1 cellular context compared by ENCODE assay signal in the genomic region with DNA sequence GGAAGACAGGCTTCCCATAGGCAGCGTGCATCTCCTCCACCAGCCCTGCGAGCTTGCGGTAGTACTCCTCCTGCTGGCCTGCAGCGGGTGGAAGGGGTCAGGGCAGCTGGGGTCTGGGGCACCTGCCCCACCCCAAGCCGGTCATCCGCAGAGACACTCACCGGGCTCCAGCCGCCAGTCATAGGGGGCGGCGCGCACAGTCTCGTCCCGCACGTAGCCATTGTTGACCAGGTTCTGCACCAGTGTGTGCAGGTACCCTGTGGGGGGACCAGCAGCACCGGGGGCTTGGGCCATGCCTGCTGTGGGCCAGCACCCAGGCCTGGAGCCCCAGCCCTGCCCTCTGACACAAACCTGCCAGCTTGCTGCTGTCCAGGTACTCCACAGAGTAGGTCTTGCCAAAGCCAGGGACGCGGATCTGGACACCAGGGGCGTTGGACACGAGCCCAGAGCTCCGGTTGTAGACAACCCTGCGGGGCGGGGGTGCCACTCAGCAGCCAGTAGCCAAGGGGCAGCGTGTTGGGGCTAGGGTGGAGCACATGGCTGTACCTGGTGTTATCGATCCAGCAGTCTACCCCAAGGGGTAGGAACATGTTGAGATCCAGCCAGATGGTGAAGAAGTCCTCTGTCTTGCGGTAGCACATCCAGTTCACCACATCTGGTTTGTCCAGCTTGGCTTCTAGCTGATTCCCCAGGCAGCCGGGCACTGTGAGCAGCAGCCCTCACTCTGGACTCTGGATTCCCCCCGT.
TF ChIP-seq lines count a peak whose summit lies in the region.

No MANE protein-coding gene starts in this region.

TF ChIP-seq in HepG2, 621 proteins besides CTCF, POLR2A, EP300 and RAD21 (continued from another document and continues in another):
- TF ChIP-seq TFDP1 (CRISPR knock-in tag; IDR thresholded peaks at IDR 0.05; ENCODE audit: borderline replicate concordance) = peak; percentile 58; the same call in 1 of the 2 replicates
- TF ChIP-seq XRCC5 (optimal IDR thresholded peaks at IDR 0.05; ENCODE audit: low read length) = no peak
- TF ChIP-seq ZNF607 (CRISPR knock-in tag; IDR thresholded peaks at IDR 0.05; ENCODE audit: borderline replicate concordance) = 0 out of 2 replicates have a peak, but pooled peaks have one; percentile 37
- TF ChIP-seq ZNF614 (CRISPR knock-in tag; IDR thresholded peaks at IDR 0.05; ENCODE audit: borderline replicate concordance) = peak; percentile 15; the same call in 1 of the 2 replicates
- TF ChIP-seq HNRNPH1 (optimal IDR thresholded peaks at IDR 0.05; ENCODE audit: low read depth, low read length) = peak; percentile 48
- no peak for TF ChIP-seq TBL1XR1 (IDR thresholded peaks at IDR 0.05; ENCODE audit: borderline replicate concordance, low read length, partially characterized antibody)
- TF ChIP-seq, protein P1, sequence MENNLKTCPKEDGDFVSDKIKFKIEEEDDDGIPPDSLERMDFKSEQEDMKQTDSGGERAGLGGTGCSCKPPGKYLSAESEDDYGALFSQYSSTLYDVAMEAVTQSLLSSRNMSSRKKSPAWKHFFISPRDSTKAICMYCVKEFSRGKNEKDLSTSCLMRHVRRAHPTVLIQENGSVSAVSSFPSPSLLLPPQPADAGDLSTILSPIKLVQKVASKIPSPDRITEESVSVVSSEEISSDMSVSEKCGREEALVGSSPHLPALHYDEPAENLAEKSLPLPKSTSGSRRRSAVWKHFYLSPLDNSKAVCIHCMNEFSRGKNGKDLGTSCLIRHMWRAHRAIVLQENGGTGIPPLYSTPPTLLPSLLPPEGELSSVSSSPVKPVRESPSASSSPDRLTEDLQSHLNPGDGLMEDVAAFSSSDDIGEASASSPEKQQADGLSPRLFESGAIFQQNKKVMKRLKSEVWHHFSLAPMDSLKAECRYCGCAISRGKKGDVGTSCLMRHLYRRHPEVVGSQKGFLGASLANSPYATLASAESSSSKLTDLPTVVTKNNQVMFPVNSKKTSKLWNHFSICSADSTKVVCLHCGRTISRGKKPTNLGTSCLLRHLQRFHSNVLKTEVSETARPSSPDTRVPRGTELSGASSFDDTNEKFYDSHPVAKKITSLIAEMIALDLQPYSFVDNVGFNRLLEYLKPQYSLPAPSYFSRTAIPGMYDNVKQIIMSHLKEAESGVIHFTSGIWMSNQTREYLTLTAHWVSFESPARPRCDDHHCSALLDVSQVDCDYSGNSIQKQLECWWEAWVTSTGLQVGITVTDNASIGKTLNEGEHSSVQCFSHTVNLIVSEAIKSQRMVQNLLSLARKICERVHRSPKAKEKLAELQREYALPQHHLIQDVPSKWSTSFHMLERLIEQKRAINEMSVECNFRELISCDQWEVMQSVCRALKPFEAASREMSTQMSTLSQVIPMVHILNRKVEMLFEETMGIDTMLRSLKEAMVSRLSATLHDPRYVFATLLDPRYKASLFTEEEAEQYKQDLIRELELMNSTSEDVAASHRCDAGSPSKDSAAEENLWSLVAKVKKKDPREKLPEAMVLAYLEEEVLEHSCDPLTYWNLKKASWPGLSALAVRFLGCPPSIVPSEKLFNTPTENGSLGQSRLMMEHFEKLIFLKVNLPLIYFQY (CRISPR knock-in tag; IDR thresholded peaks at IDR 0.05; ENCODE audit: borderline replicate concordance) = no peak
- TF ChIP-seq ZMYM3 (CRISPR knock-in tag; IDR thresholded peaks at IDR 0.05) = 0 out of 2 replicates have a peak, but pooled peaks have one; percentile 0
- TF ChIP-seq CHD2 (IDR thresholded peaks at IDR 0.05; ENCODE audit: low read depth, low read length) = no peak
- peak; percentile 32; the same call in 1 of the 2 replicates for TF ChIP-seq PHF20 (CRISPR knock-in tag; IDR thresholded peaks at IDR 0.05)
- no peak for TF ChIP-seq TCF7L2 (IDR thresholded peaks at IDR 0.05; ENCODE audit: low read depth, low read length)
- TF ChIP-seq SP140L (CRISPR knock-in tag; IDR thresholded peaks at IDR 0.05; ENCODE audit: borderline replicate concordance) = no peak; the same call in 1 of the 2 replicates
- TF ChIP-seq, protein P2, sequence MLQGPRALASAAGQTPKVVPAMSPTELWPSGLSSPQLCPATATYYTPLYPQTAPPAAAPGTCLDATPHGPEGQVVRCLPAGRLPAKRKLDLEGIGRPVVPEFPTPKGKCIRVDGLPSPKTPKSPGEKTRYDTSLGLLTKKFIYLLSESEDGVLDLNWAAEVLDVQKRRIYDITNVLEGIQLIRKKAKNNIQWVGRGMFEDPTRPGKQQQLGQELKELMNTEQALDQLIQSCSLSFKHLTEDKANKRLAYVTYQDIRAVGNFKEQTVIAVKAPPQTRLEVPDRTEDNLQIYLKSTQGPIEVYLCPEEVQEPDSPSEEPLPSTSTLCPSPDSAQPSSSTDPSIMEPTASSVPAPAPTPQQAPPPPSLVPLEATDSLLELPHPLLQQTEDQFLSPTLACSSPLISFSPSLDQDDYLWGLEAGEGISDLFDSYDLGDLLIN (CRISPR knock-in tag; IDR thresholded peaks at IDR 0.05; ENCODE audit: borderline replicate concordance) = 0 out of 2 replicates have a peak, but pooled peaks have one; percentile 16
- peak; percentile 72; the same call in 1 of the 2 replicates for TF ChIP-seq ZNF280D (CRISPR knock-in tag; IDR thresholded peaks at IDR 0.05)
- TF ChIP-seq, protein P3, sequence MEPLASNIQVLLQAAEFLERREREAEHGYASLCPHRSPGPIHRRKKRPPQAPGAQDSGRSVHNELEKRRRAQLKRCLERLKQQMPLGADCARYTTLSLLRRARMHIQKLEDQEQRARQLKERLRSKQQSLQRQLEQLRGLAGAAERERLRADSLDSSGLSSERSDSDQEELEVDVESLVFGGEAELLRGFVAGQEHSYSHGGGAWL (CRISPR knock-in tag; IDR thresholded peaks at IDR 0.05) = peak; percentile 54
- peak; percentile 29; the same call in 1 of the 2 replicates for TF ChIP-seq BRD4 (CRISPR knock-in tag; IDR thresholded peaks at IDR 0.05)
- TF ChIP-seq GZF1 (CRISPR knock-in tag; IDR thresholded peaks at IDR 0.05) = peak; percentile 65
- TF ChIP-seq, protein P4, sequence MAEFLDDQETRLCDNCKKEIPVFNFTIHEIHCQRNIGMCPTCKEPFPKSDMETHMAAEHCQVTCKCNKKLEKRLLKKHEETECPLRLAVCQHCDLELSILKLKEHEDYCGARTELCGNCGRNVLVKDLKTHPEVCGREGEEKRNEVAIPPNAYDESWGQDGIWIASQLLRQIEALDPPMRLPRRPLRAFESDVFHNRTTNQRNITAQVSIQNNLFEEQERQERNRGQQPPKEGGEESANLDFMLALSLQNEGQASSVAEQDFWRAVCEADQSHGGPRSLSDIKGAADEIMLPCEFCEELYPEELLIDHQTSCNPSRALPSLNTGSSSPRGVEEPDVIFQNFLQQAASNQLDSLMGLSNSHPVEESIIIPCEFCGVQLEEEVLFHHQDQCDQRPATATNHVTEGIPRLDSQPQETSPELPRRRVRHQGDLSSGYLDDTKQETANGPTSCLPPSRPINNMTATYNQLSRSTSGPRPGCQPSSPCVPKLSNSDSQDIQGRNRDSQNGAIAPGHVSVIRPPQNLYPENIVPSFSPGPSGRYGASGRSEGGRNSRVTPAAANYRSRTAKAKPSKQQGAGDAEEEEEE (CRISPR knock-in tag; IDR thresholded peaks at IDR 0.05; ENCODE audit: borderline replicate concordance) = no peak
- no peak for TF ChIP-seq FOXM1 (CRISPR knock-in tag; IDR thresholded peaks at IDR 0.05)
- 0 out of 2 replicates have a peak, but pooled peaks have one; percentile 48 for TF ChIP-seq ZNF678 (CRISPR knock-in tag; IDR thresholded peaks at IDR 0.05)
- no peak for TF ChIP-seq ZNF720 (CRISPR knock-in tag; IDR thresholded peaks at IDR 0.05)
- TF ChIP-seq ZNF432 (CRISPR knock-in tag; IDR thresholded peaks at IDR 0.05; ENCODE audit: borderline replicate concordance) = no peak
- TF ChIP-seq HDAC1 (CRISPR knock-in tag; IDR thresholded peaks at IDR 0.05) = no peak
- TF ChIP-seq ELF3 (CRISPR knock-in tag; IDR thresholded peaks at IDR 0.05) = peak; percentile 8; the same call in 1 of the 2 replicates
- 0 out of 2 replicates have a peak, but pooled peaks have one; percentile 5 for TF ChIP-seq NFYB (CRISPR knock-in tag; IDR thresholded peaks at IDR 0.05)
- peak; percentile 85; the same call in 1 of the 2 replicates for TF ChIP-seq ZBTB42 (CRISPR knock-in tag; IDR thresholded peaks at IDR 0.05)
- TF ChIP-seq ZNF782 (CRISPR knock-in tag; IDR thresholded peaks at IDR 0.05; ENCODE audit: borderline replicate concordance) = peak; percentile 75; the same call in 1 of the 2 replicates
- TF ChIP-seq, protein P5, sequence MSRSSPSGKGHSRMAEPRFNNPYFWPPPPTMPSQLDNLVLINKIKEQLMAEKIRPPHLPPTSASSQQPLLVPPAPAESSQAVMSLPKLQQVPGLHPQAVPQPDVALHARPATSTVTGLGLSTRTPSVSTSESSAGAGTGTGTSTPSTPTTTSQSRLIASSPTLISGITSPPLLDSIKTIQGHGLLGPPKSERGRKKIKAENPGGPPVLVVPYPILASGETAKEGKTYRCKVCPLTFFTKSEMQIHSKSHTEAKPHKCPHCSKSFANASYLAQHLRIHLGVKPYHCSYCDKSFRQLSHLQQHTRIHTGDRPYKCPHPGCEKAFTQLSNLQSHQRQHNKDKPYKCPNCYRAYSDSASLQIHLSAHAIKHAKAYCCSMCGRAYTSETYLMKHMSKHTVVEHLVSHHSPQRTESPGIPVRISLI (CRISPR knock-in tag; IDR thresholded peaks at IDR 0.05; ENCODE audit: borderline replicate concordance) = peak; percentile 50; the same call in 1 of the 2 replicates
- TF ChIP-seq, protein P6, sequence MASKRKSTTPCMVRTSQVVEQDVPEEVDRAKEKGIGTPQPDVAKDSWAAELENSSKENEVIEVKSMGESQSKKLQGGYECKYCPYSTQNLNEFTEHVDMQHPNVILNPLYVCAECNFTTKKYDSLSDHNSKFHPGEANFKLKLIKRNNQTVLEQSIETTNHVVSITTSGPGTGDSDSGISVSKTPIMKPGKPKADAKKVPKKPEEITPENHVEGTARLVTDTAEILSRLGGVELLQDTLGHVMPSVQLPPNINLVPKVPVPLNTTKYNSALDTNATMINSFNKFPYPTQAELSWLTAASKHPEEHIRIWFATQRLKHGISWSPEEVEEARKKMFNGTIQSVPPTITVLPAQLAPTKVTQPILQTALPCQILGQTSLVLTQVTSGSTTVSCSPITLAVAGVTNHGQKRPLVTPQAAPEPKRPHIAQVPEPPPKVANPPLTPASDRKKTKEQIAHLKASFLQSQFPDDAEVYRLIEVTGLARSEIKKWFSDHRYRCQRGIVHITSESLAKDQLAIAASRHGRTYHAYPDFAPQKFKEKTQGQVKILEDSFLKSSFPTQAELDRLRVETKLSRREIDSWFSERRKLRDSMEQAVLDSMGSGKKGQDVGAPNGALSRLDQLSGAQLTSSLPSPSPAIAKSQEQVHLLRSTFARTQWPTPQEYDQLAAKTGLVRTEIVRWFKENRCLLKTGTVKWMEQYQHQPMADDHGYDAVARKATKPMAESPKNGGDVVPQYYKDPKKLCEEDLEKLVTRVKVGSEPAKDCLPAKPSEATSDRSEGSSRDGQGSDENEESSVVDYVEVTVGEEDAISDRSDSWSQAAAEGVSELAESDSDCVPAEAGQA (IDR thresholded peaks at IDR 0.05; ENCODE audit: low read depth) = no peak
- TF ChIP-seq, protein P6 (CRISPR knock-in tag; IDR thresholded peaks at IDR 0.05; ENCODE audit: borderline replicate concordance) = no peak; the same call in 1 of the 2 replicates
- TF ChIP-seq ZNF788 (CRISPR knock-in tag; IDR thresholded peaks at IDR 0.05; ENCODE audit: borderline replicate concordance) = no peak
- TF ChIP-seq ZNF446 (CRISPR knock-in tag; IDR thresholded peaks at IDR 0.05) = no peak
- peak; percentile 31; the same call in 1 of the 2 replicates for TF ChIP-seq ZNF569 (CRISPR knock-in tag; IDR thresholded peaks at IDR 0.05; ENCODE audit: borderline replicate concordance)
- TF ChIP-seq ZNF224 (CRISPR knock-in tag; IDR thresholded peaks at IDR 0.05) = peak; percentile 87; the same call in 1 of the 2 replicates
- no peak for TF ChIP-seq ZBTB1 (CRISPR knock-in tag; IDR thresholded peaks at IDR 0.05; ENCODE audit: borderline replicate concordance)
- 0 out of 2 replicates have a peak, but pooled peaks have one; percentile 10 for TF ChIP-seq FOXA3 (CRISPR knock-in tag; IDR thresholded peaks at IDR 0.05)
